8 cellular contexts compared by ENCODE assay signal in the genomic region with DNA sequence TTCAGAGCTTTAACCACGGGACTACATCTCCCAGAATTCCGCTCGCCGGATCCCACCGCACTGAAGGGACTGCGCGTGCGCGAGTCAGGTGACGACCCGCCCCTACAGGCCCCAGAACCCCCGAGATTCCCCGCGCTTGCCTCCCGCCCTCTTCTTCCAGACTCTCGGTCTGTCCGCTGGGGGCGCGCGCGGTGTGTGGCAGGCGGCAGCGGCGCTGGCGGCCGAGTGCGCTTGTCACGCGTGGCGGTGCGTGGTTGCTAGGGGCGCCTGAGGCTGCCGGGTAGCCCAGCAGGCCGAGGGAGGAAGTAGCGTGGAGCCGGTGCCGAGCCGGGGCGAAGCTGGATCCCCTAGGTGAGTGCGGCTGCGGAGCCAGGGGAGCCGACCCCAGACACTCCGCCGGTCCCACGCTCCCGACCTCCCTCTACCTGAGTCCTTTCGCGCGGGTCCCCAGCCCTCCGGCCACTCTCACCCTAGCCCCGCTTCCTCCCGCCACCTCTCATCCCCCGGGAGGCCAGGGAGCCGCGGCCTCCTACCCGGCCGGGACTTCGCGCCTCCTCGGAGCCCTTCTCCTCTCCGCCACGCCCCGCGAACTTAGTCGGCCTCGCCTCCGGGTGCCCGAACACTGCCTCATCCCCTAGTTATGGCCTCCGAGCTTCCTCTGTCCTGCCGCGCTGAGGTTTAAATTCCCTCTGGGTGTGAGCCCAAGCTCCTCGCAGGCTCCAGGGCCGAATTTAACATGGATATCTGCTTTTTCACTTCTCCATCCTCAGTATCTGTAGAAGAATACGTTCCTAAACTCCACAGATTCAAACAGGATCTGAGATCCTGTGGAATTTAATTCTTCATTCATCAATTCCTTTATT. TPM values are rescaled to one million over a fixed set of nuclear protein-coding genes. Genes with fewer than 3 reads are reported as not detected.
A peak's percentile ranks its signal among the peaks of the same experiment; 100 is the strongest.
DNase-seq lines count a peak whose midpoint lies in the region; ATAC-seq and TF ChIP-seq lines count a peak whose summit lies in the region.

A gene with protein sequence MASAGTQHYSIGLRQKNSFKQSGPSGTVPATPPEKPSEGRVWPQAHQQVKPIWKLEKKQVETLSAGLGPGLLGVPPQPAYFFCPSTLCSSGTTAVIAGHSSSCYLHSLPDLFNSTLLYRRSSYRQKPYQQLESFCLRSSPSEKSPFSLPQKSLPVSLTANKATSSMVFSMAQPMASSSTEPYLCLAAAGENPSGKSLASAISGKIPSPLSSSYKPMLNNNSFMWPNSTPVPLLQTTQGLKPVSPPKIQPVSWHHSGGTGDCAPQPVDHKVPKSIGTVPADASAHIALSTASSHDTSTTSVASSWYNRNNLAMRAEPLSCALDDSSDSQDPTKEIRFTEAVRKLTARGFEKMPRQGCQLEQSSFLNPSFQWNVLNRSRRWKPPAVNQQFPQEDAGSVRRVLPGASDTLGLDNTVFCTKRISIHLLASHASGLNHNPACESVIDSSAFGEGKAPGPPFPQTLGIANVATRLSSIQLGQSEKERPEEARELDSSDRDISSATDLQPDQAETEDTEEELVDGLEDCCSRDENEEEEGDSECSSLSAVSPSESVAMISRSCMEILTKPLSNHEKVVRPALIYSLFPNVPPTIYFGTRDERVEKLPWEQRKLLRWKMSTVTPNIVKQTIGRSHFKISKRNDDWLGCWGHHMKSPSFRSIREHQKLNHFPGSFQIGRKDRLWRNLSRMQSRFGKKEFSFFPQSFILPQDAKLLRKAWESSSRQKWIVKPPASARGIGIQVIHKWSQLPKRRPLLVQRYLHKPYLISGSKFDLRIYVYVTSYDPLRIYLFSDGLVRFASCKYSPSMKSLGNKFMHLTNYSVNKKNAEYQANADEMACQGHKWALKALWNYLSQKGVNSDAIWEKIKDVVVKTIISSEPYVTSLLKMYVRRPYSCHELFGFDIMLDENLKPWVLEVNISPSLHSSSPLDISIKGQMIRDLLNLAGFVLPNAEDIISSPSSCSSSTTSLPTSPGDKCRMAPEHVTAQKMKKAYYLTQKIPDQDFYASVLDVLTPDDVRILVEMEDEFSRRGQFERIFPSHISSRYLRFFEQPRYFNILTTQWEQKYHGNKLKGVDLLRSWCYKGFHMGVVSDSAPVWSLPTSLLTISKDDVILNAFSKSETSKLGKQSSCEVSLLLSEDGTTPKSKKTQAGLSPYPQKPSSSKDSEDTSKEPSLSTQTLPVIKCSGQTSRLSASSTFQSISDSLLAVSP (plus strand): TSS at position 149 of the 863 bp plus-strand sequence. CDS start 26,842 bp downstream, outside the sequence.

- peaks cover 10% of the 10 kb centered on the region for H3K27me3 Mint-ChIP-seq in activated CD4-positive, alpha-beta T cell treated with anti-CD3 and anti-CD28 coated beads, Interleukin-2, amount 10 ng/mL, durations not matched to agents 7 days and 5 days

- peaks cover 30% of the 10 kb centered on the region for H3K4me1 Mint-ChIP-seq in activated CD4-positive, alpha-beta T cell treated with anti-CD3 and anti-CD28 coated beads, Interleukin-2, amount 10 ng/mL, durations not matched to agents 7 days and 5 days

- H3K36me3 Mint-ChIP-seq in activated CD4-positive, alpha-beta T cell treated with anti-CD3 and anti-CD28 coated beads, Interleukin-2, amount 10 ng/mL, durations not matched to agents 7 days and 5 days (ENCODE audit: low read depth): peaks cover 2% of the 10 kb centered on the region

- DNase-seq in NCI-H69 (lab: John Stamatoyannopoulos, UW): peak; percentile 94
- peak; percentile 98 for DNase-seq in activated CD4-positive, alpha-beta T cell treated with anti-CD3 and anti-CD28 coated beads, Interleukin-2, amount 10 ng/mL, durations not matched to agents 7 days and 5 days
- peak; percentile 81 for DNase-seq in cortex of kidney (lab: John Stamatoyannopoulos, UW)
- peak; percentile 98 for DNase-seq in left lobe of liver (ENCODE audit: low spot score)
- DNase-seq in stimulated activated CD4-positive, alpha-beta T cell treated with anti-CD3 and anti-CD28 coated beads, Interleukin-2, amount 100 ng/mL, for 4 hours (ENCODE audit: low read depth): peak; percentile 99

- ATAC-seq in GM19351 (IDR thresholded peaks at IDR 0.05; ENCODE audit: unreplicated experiment) (peak; percentile 83), HG03521 (IDR thresholded peaks at IDR 0.05; ENCODE audit: unreplicated experiment) (peak; percentile 94), left lobe of liver (peak; percentile 98)

- H3K27ac ChIP-seq in C4-2B: peak within 1 kb of the TSS; percentile 80

- H3K9me3 Mint-ChIP-seq in activated CD4-positive, alpha-beta T cell treated with anti-CD3 and anti-CD28 coated beads, Interleukin-2, amount 10 ng/mL, durations not matched to agents 7 days and 5 days: no peaks in the 10 kb centered on the region

- CTCF ChIA-PET in activated CD4-positive, alpha-beta T cell treated with anti-CD3 and anti-CD28 coated beads, Interleukin-2, amount 10 ng/mL, durations not matched to agents 7 days and 5 days (lab: Charles Lee): interaction anchor here (0.6 to 2.7 kb wide), 38 partner anchors 8 to 458 kb away, joined by 3 to 20 read pairs (median 4); a partner anchor contains a TSS

- peak within 1 kb of the TSS; percentile 79 for H3K27ac Mint-ChIP-seq in activated CD4-positive, alpha-beta T cell treated with anti-CD3 and anti-CD28 coated beads, Interleukin-2, amount 10 ng/mL, durations not matched to agents 7 days and 5 days

- peak; percentile 92 for TF ChIP-seq CTCF in C4-2B (conservative IDR thresholded peaks at IDR 0.05)

- POLR2A ChIA-PET in activated CD4-positive, alpha-beta T cell treated with anti-CD3 and anti-CD28 coated beads, Interleukin-2, amount 10 ng/mL, durations not matched to agents 7 days and 5 days (lab: Charles Lee): no interaction called here

- H3K4me3 Mint-ChIP-seq in activated CD4-positive, alpha-beta T cell treated with anti-CD3 and anti-CD28 coated beads, Interleukin-2, amount 10 ng/mL, durations not matched to agents 7 days and 5 days: peak within 1 kb of the TSS; percentile 98

RNA-seq across cellular contexts. Expression of the gene that starts here (rescaled TPM):
- total RNA-seq in activated CD4-positive, alpha-beta T cell treated with anti-CD3 and anti-CD28 coated beads, Interleukin-2, amount 10 ng/mL, durations not matched to agents 7 days and 5 days: 10 to 100 TPM; 31.6 TPM
- 7.4 TPM for total RNA-seq in left lobe of liver

Comparison
In these comparisons a context has a peak if more than half of its experiments do, and no peak if none do; other contexts are left out.
1. Peak in every context shown above with its lines: DNase-seq, ATAC-seq and H3K27ac ChIP-seq.